ENCODE assay signal across 1 cellular context in genomic region chr4:48799157-48799556, GRCh38.
TF ChIP-seq lines count a peak whose summit lies in the region.

No MANE protein-coding gene starts in this region.

TF ChIP-seq in GM23338, 12 proteins besides CTCF, POLR2A, EP300 and RAD21:
- TF ChIP-seq ZNF462 (CRISPR knock-in tag; IDR thresholded peaks at IDR 0.05) (no peak), POLR2AphosphoS5 (IDR thresholded peaks at IDR 0.05; ENCODE audit: low read depth) (no peak), REST (IDR thresholded peaks at IDR 0.05; ENCODE audit: unreplicated experiment) (no peak), STAT1 (IDR thresholded peaks at IDR 0.05; ENCODE audit: unreplicated experiment) (no peak), ZNF331 (CRISPR knock-in tag; IDR thresholded peaks at IDR 0.05; ENCODE audit: low read depth) (no peak), ZNF114 (CRISPR knock-in tag; IDR thresholded peaks at IDR 0.05) (no peak), JUNB (IDR thresholded peaks at IDR 0.05; ENCODE audit: unreplicated experiment) (no peak), NANOG (IDR thresholded peaks at IDR 0.05; ENCODE audit: borderline replicate concordance) (no peak), ETS1 (IDR thresholded peaks at IDR 0.05) (no peak), CREB1 (CRISPR knock-in tag; IDR thresholded peaks at IDR 0.05; ENCODE audit: low read depth) (no peak), EZH2 (IDR thresholded peaks at IDR 0.05; ENCODE audit: low read depth, unreplicated experiment) (no peak), EZH2phosphoT487 (IDR thresholded peaks at IDR 0.05; ENCODE audit: unreplicated experiment) (no peak)
